Comparison of ENCODE assay signal across 2 cellular contexts in the genomic region with DNA sequence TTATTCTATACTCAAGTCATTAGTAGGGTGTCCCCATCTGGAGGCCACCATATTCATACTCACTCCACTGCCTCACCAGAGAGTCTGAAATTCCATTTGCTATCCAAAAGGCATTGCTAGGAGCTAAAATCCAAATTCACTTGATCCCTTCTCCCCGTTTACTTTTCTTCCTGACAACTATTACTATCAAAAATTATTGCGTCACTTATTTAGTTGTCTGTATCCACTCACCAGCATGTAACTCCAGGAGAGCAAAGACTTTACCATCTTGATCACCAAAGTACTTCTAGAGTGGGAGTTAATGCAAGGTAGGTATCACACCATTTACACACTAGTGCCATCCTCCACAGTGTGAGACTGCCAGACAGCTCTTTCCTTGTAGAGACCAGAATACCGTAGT.
TF ChIP-seq lines count a peak whose summit lies in the region.

No MANE protein-coding gene starts in this region.

TF ChIP-seq in HepG2, 621 proteins besides CTCF, POLR2A, EP300 and RAD21:
- TF ChIP-seq ZNF740 (CRISPR knock-in tag; IDR thresholded peaks at IDR 0.05) (no peak), CEBPB (IDR thresholded peaks at IDR 0.05; ENCODE audit: borderline replicate concordance, low read depth, low read length) (peak; percentile 54; the same call in 1 of the 2 replicates)

TF ChIP-seq in H1, 55 proteins besides CTCF, POLR2A, EP300 and RAD21:
- TF ChIP-seq FOSL1 (IDR thresholded peaks at IDR 0.05; ENCODE audit: insufficient read depth, low read depth, low read length) (no peak), CEBPB (IDR thresholded peaks at IDR 0.05; ENCODE audit: low read depth, low read length) (peak; percentile 6; the same call in 1 of the 2 replicates), KDM5A (IDR thresholded peaks at IDR 0.05; ENCODE audit: low read length) (no peak), ASH2L (IDR thresholded peaks at IDR 0.05; ENCODE audit: low read length) (no peak)
TF ChIP-seq in H1: peak in this region for 1.
